16 cellular contexts compared by ENCODE assay signal in genomic region chr21:45891388-45892155, GRCh38.
DNase-seq lines count a peak whose midpoint lies in the region; ATAC-seq lines count a peak whose summit lies in the region.
"Had no signal": no experiment of that assay in that cellular context is flagged by ENCODE, and none has a peak within 500 bp of the region (broad histone marks: within the 10 kb centered on the region; RNA-seq: fewer than 3 reads in every experiment).

No MANE protein-coding gene starts in this region.

- H3K4me3 Mint-ChIP-seq in activated naive CD4-positive, alpha-beta T cell treated with anti-CD3 and anti-CD28 coated beads for 36 hours: no peak overlapping the region
- peak overlapping the region; percentile 42 for H3K4me3 Mint-ChIP-seq in central memory CD8-positive, alpha-beta T cell
- H3K4me3 Mint-ChIP-seq in stimulated activated effector memory CD8-positive, alpha-beta T cell treated with anti-CD3 and anti-CD28 coated beads, Interleukin-12 subunit alpha, Interleukin-12 subunit beta, amount 100 ng/mL, for 72 hours: peak overlapping the region; percentile 17

- CTCF ChIA-PET in activated naive CD4-positive, alpha-beta T cell treated with anti-CD3 and anti-CD28 coated beads for 36 hours (lab: Charles Lee): no interaction called here

- H3K9me3 Mint-ChIP-seq in activated naive CD4-positive, alpha-beta T cell treated with anti-CD3 and anti-CD28 coated beads, Interleukin-2, amount 50 U/mL, for 72 hours: no peaks in the 10 kb centered on the region
- H3K9me3 Mint-ChIP-seq in activated naive CD4-positive, alpha-beta T cell treated with anti-CD3 and anti-CD28 coated beads for 36 hours: no peaks in the 10 kb centered on the region
- H3K9me3 Mint-ChIP-seq in central memory CD8-positive, alpha-beta T cell: no peaks in the 10 kb centered on the region
- no peaks in the 10 kb centered on the region for H3K9me3 Mint-ChIP-seq in stimulated activated effector memory CD8-positive, alpha-beta T cell treated with anti-CD3 and anti-CD28 coated beads, Interleukin-12 subunit alpha, Interleukin-12 subunit beta, amount 100 ng/mL, for 72 hours
- H3K9me3 Mint-ChIP-seq: dendritic cell treated with granulocyte-macrophage colony-stimulating factor and Interleukin-4, amounts not matched to agents 40 ng/mL and 50 ng/mL, for 4 days had no signal

- no peaks in the 10 kb centered on the region for H3K9me3 ChIP-seq in HUES48 (ENCODE audit: control insufficient read depth, insufficient read depth, low read length)
- H3K9me3 ChIP-seq: esophagus muscularis mucosa, SJCRH30 had no signal

- H3K36me3 ChIP-seq in HUES48 (ENCODE audit: control insufficient read depth, insufficient read depth, low read length): no peaks in the 10 kb centered on the region
- H3K36me3 ChIP-seq: esophagus muscularis mucosa, SJCRH30 had no signal

- DNase-seq in activated naive CD4-positive, alpha-beta T cell treated with anti-CD3 and anti-CD28 coated beads, Interleukin-2, amount 50 U/mL, for 72 hours (ENCODE audit: low spot score in 2 of 2): no peak
- no peak for DNase-seq in activated naive CD4-positive, alpha-beta T cell treated with anti-CD3 and anti-CD28 coated beads for 36 hours
- DNase-seq in central memory CD8-positive, alpha-beta T cell (ENCODE audit: low spot score in 2 of 2): no peak
- DNase-seq in stimulated activated effector memory CD8-positive, alpha-beta T cell treated with anti-CD3 and anti-CD28 coated beads, Interleukin-12 subunit alpha, Interleukin-12 subunit beta, amount 100 ng/mL, for 72 hours (ENCODE audit: low spot score in 2 of 2): no peak
- DNase-seq in cerebellar nuclear complex (lab: John Stamatoyannopoulos, UW) (no peak), iPS-NIHi7 (ENCODE audit: extremely low spot score) (no peak), NCI-H526 treated with DMSO at 0.1 percent for 48 hours (lab: John Stamatoyannopoulos, UW) (no peak)
- DNase-seq: HCEC 1CT, MM.1S, NCI-H1930, NCI-H446 treated with DMSO at 0.1 percent for 48 hours, SJCRH30, substantia nigra had no signal

- H3K27me3 Mint-ChIP-seq in activated naive CD4-positive, alpha-beta T cell treated with anti-CD3 and anti-CD28 coated beads for 36 hours (ENCODE audit: low read depth): no peaks in the 10 kb centered on the region
- no peaks in the 10 kb centered on the region for H3K27me3 Mint-ChIP-seq in central memory CD8-positive, alpha-beta T cell

- peaks cover 64% of the 10 kb centered on the region for H3K4me1 Mint-ChIP-seq in activated naive CD4-positive, alpha-beta T cell treated with anti-CD3 and anti-CD28 coated beads for 36 hours (ENCODE audit: low read depth)
- peaks cover 58% of the 10 kb centered on the region for H3K4me1 Mint-ChIP-seq in central memory CD8-positive, alpha-beta T cell
- H3K4me1 Mint-ChIP-seq in stimulated activated effector memory CD8-positive, alpha-beta T cell treated with anti-CD3 and anti-CD28 coated beads, Interleukin-12 subunit alpha, Interleukin-12 subunit beta, amount 100 ng/mL, for 72 hours: peaks cover 23% of the 10 kb centered on the region

- H3K9ac ChIP-seq in HUES48 (ENCODE audit: low read depth, low read length): no peak overlapping the region

- no peaks in the 10 kb centered on the region for H3K36me3 Mint-ChIP-seq in activated naive CD4-positive, alpha-beta T cell treated with anti-CD3 and anti-CD28 coated beads, Interleukin-2, amount 50 U/mL, for 72 hours
- H3K36me3 Mint-ChIP-seq in activated naive CD4-positive, alpha-beta T cell treated with anti-CD3 and anti-CD28 coated beads for 36 hours (ENCODE audit: low read depth): no peaks in the 10 kb centered on the region
- peaks cover 2% of the 10 kb centered on the region for H3K36me3 Mint-ChIP-seq in central memory CD8-positive, alpha-beta T cell (ENCODE audit: insufficient read depth)
- H3K36me3 Mint-ChIP-seq in stimulated activated effector memory CD8-positive, alpha-beta T cell treated with anti-CD3 and anti-CD28 coated beads, Interleukin-12 subunit alpha, Interleukin-12 subunit beta, amount 100 ng/mL, for 72 hours: peaks cover under 1% of the 10 kb centered on the region

- H3K27ac Mint-ChIP-seq in activated naive CD4-positive, alpha-beta T cell treated with anti-CD3 and anti-CD28 coated beads, Interleukin-2, amount 50 U/mL, for 72 hours: no peak overlapping the region
- H3K27ac Mint-ChIP-seq in activated naive CD4-positive, alpha-beta T cell treated with anti-CD3 and anti-CD28 coated beads for 36 hours: no peak overlapping the region
- H3K27ac Mint-ChIP-seq in central memory CD8-positive, alpha-beta T cell (ENCODE audit: low read depth): peak overlapping the region; percentile 44
- no peak overlapping the region for H3K27ac Mint-ChIP-seq in stimulated activated effector memory CD8-positive, alpha-beta T cell treated with anti-CD3 and anti-CD28 coated beads, Interleukin-12 subunit alpha, Interleukin-12 subunit beta, amount 100 ng/mL, for 72 hours
- H3K27ac Mint-ChIP-seq: dendritic cell treated with granulocyte-macrophage colony-stimulating factor and Interleukin-4, amounts not matched to agents 40 ng/mL and 50 ng/mL, for 4 days had no signal

- intact Hi-C loops in activated naive CD4-positive, alpha-beta T cell treated with anti-CD3 and anti-CD28 coated beads for 36 hours (cut with micrococcal nuclease): no loop called here

- peak; percentile 15 to 34 for ATAC-seq in activated naive CD4-positive, alpha-beta T cell treated with anti-CD3 and anti-CD28 coated beads, Interleukin-2, amount 50 U/mL, for 72 hours
- ATAC-seq in central memory CD8-positive, alpha-beta T cell (replicated peaks; ENCODE audit: extremely low read depth, poor library complexity, severe bottlenecking): no peak
- ATAC-seq in stimulated activated effector memory CD8-positive, alpha-beta T cell treated with anti-CD3 and anti-CD28 coated beads, Interleukin-12 subunit alpha, Interleukin-12 subunit beta, amount 100 ng/mL, for 72 hours: peak; percentile 27

- peak overlapping the region; percentile 45 for H3K4me3 ChIP-seq in HUES48 (ENCODE audit: low read depth, low read length)
- H3K4me3 ChIP-seq: SJCRH30 had no signal

- no peaks in the 10 kb centered on the region for H3K4me1 ChIP-seq in HUES48 (ENCODE audit: control insufficient read depth, insufficient read depth, low read length)

- no peak overlapping the region for H3K27ac ChIP-seq in HUES48 (ENCODE audit: low read depth, low read length)
- H3K27ac ChIP-seq: SJCRH30 had no signal

- no peaks in the 10 kb centered on the region for H3K27me3 ChIP-seq in HUES48 (ENCODE audit: control insufficient read depth, insufficient read depth, low read length)
- H3K27me3 ChIP-seq: SJCRH30 had no signal
